ENCODE assay signal across 16 cellular contexts in genomic region chr1:170407601-170408000, GRCh38.
"Had no signal": no experiment of that assay in that cellular context is flagged by ENCODE, and none has a peak within 500 bp of the region (broad histone marks: within the 10 kb centered on the region; RNA-seq: fewer than 3 reads in every experiment).

No MANE protein-coding gene starts in this region.

- H3K9me3 ChIP-seq: colonic mucosa, lower lobe of right lung, sigmoid colon had no signal

- H3K36me3 Mint-ChIP-seq: activated CD4-positive, alpha-beta memory T cell treated with anti-CD3 and anti-CD28 coated beads for 36 hours; activated naive CD8-positive, alpha-beta T cell; mesothelial cell of epicardium; natural killer cell treated with Interleukin-12 subunit alpha and Interleukin-12 subunit beta and Interleukin-15 and Interleukin-18, amount 100 ng/mL, for 72 hours; T-cell; WTC11 had no signal

- H3K4me3 ChIP-seq: colonic mucosa, lower lobe of right lung, sigmoid colon had no signal

- H3K27ac Mint-ChIP-seq: activated CD4-positive, alpha-beta memory T cell treated with anti-CD3 and anti-CD28 coated beads for 36 hours; activated CD4-positive, alpha-beta T cell treated with anti-CD3 and anti-CD28 coated beads for 36 hours; activated naive CD8-positive, alpha-beta T cell; endodermal cell; mesothelial cell of epicardium; natural killer cell treated with Interleukin-12 subunit alpha and Interleukin-12 subunit beta and Interleukin-15 and Interleukin-18, amount 100 ng/mL, for 72 hours; T-cell; WTC11 had no signal

- H3K27me3 ChIP-seq: colonic mucosa, sigmoid colon had no signal

- H3K4me1 ChIP-seq: colonic mucosa, lower lobe of right lung had no signal

- H3K36me3 ChIP-seq: colonic mucosa, lower lobe of right lung, sigmoid colon had no signal

- H3K9me3 Mint-ChIP-seq: activated CD4-positive, alpha-beta memory T cell treated with anti-CD3 and anti-CD28 coated beads for 36 hours; endodermal cell; T-cell; WTC11 had no signal

- DNase-seq: activated CD4-positive, alpha-beta memory T cell treated with anti-CD3 and anti-CD28 coated beads for 36 hours; activated CD4-positive, alpha-beta T cell treated with anti-CD3 and anti-CD28 coated beads for 36 hours; activated T-cell treated with anti-CD3 and anti-CD28 coated beads for 4 hours; central memory CD4-positive, alpha-beta T cell; colonic mucosa; endodermal cell; lower lobe of right lung; posterior cingulate gyrus; sigmoid colon; stimulated activated CD8-positive, alpha-beta memory T cell treated with anti-CD3 and anti-CD28 coated beads, Interleukin-4, amount 100 ng/mL, for 48 hours; stimulated activated naive CD4-positive, alpha-beta T cell; T-cell had no signal

- H3K4me1 Mint-ChIP-seq: activated CD4-positive, alpha-beta T cell treated with anti-CD3 and anti-CD28 coated beads for 36 hours; T-cell; WTC11 had no signal

- H3K4me3 Mint-ChIP-seq: activated CD4-positive, alpha-beta memory T cell treated with anti-CD3 and anti-CD28 coated beads for 36 hours; activated CD4-positive, alpha-beta T cell treated with anti-CD3 and anti-CD28 coated beads for 36 hours; activated naive CD8-positive, alpha-beta T cell; endodermal cell; mesothelial cell of epicardium; natural killer cell treated with Interleukin-12 subunit alpha and Interleukin-12 subunit beta and Interleukin-15 and Interleukin-18, amount 100 ng/mL, for 72 hours; T-cell; WTC11 had no signal
